ENCODE assay signal across 14 cellular contexts in the genomic region with DNA sequence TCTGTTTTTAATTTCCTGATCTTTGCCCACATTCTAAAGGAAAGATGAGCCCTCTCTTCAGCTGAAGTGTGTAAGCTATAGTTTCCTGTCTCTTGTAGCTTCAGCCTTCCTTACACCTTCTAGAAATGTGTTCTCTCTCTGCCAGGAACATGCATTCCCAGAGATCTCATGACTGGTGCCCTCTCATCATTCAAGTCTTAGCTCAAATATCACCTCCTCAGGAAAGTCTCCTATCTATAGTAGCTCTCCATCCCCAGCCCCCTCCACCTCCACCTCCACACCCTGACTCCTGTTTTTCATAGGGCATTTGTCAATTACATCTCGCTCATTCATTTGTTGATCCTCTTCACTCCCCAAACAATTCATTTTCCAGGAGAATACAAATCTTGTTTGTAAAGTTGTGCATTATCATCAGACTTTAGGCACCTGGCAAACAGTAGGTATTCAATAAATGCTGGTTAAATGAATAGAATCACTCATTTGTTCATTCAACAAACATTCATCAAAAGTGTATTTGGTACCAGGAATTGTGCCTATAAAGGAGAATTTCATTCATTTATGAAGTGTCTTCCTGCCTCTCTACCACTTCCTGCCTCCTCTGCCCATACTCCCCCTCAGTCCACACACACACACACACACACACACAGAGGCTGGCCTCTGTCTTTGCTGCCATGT.
A peak's percentile ranks its signal among the peaks of the same experiment; 100 is the strongest.
DNase-seq lines count a peak whose midpoint lies in the region; ATAC-seq, FAIRE-seq and TF ChIP-seq lines count a peak whose summit lies in the region.
"Had no signal": no experiment of that assay in that cellular context is flagged by ENCODE, and none has a peak within 500 bp of the region (broad histone marks: within the 10 kb centered on the region; RNA-seq: fewer than 3 reads in every experiment).

No MANE protein-coding gene starts in this region.

- ATAC-seq in K562 (no peak), GM21737 (IDR thresholded peaks at IDR 0.05; ENCODE audit: unreplicated experiment) (no peak)
- ATAC-seq: activated CD8-positive, alpha-beta T cell treated with anti-CD3 and anti-CD28 coated beads, Interleukin-2, amount 10 ng/mL, durations not matched to agents 7 days and 5 days; natural killer cell had no signal

- H4K20me1 ChIP-seq in K562 (replicated peaks; ENCODE audit: control insufficient read depth, insufficient read depth, low read length) (no peaks in the 10 kb centered on the region), osteoblast (ENCODE audit: insufficient read depth, low read length) (no peaks in the 10 kb centered on the region)

- no TSS peak for BruUV-seq in K562 (replicated peaks; lab: Mats Ljungman, UMichigan)

- H3K4me3 ChIP-seq in cardiac muscle cell = no peak overlapping the region
- H3K4me3 ChIP-seq in K562 = no peak overlapping the region
- no peak overlapping the region for H3K4me3 ChIP-seq in osteoblast (ENCODE audit: insufficient read depth, low read length)
- no peak overlapping the region for H3K4me3 ChIP-seq in uterus
- H3K4me3 ChIP-seq: skin epidermis had no signal

- TF ChIP-seq CTCF in cardiac muscle cell (IDR thresholded peaks at IDR 0.05; ENCODE audit: low read depth, low read length) = no peak
- TF ChIP-seq CTCF in K562 (IDR thresholded peaks at IDR 0.05 in 2 of 3, conservative IDR thresholded peaks at IDR 0.05 in 1 of 3; ENCODE audit: insufficient read depth in 2 of 3, low read depth in 1 of 3, low read length in 3 of 3) = no peak
- TF ChIP-seq CTCF in osteoblast (IDR thresholded peaks at IDR 0.05; ENCODE audit: extremely low read depth, low read depth, low read length) = no peak
- TF ChIP-seq CTCF in uterus (IDR thresholded peaks at IDR 0.05) = no peak

- H3K9me3 ChIP-seq in cardiac muscle cell (ENCODE audit: low read depth) (no peaks in the 10 kb centered on the region), K562 (replicated peaks; ENCODE audit: control insufficient read depth, insufficient read depth, low read depth, low read length) (no peaks in the 10 kb centered on the region), osteoblast (ENCODE audit: low read depth, low read length) (no peaks in the 10 kb centered on the region), uterus (no peaks in the 10 kb centered on the region)

- peak overlapping the region; percentile 43 for H3K4me2 ChIP-seq in K562 (ENCODE audit: insufficient read depth, low read length)
- H3K4me2 ChIP-seq in osteoblast (ENCODE audit: insufficient read depth, low read length) = no peak overlapping the region

- no peak for TF ChIP-seq EP300 in K562 (IDR thresholded peaks at IDR 0.05; ENCODE audit: low read length)

- H3K27me3 ChIP-seq in cardiac muscle cell (no peaks in the 10 kb centered on the region), K562 (ENCODE audit: control insufficient read depth in 2 of 2, insufficient read depth in 2 of 2, low read length in 2 of 2) (no peaks in the 10 kb centered on the region), osteoblast (ENCODE audit: insufficient read depth, low read length) (no peaks in the 10 kb centered on the region), uterus (no peaks in the 10 kb centered on the region)
- H3K27me3 ChIP-seq: brain microvascular endothelial cell had no signal

- H2AFZ ChIP-seq in K562 (ENCODE audit: low read depth, low read length) = no peak overlapping the region; the same call in 1 of the 2 replicates
- peak overlapping the region; percentile 33 for H2AFZ ChIP-seq in osteoblast (ENCODE audit: low read length)

- WGBS in K562 (ENCODE audit: insufficient coverage, low coverage, missing lambda C conversion rate) = 100% methylated on average over 1 of the region's 1 CpG

- H3K4me1 ChIP-seq in cardiac muscle cell (ENCODE audit: low read depth) = peaks cover 39% of the 10 kb centered on the region
- peaks cover 8 to 21% of the 10 kb centered on the region in 2 experiments; a peak in 4 of 5 replicates for H3K4me1 ChIP-seq in K562 (replicated peaks in 1 of 2; ENCODE audit: control insufficient read depth in 2 of 2, insufficient read depth in 2 of 2, low read length in 2 of 2)
- H3K4me1 ChIP-seq in osteoblast (ENCODE audit: insufficient read depth, low read length) = peaks cover 22% of the 10 kb centered on the region
- H3K4me1 ChIP-seq in uterus = peaks cover 3% of the 10 kb centered on the region in 2 donors

- no peak for TF ChIP-seq POLR2A in K562 (conservative IDR thresholded peaks at IDR 0.05)
- TF ChIP-seq POLR2A in uterus (IDR thresholded peaks at IDR 0.05) = no peak

- H3K9ac ChIP-seq in K562 (ENCODE audit: insufficient read depth in 1 of 2, low read depth in 2 of 2, low read length in 2 of 2) = no peak overlapping the region

- intact Hi-C loops in cardiac septum (cut with DNase I) = loop anchor here (5.0 to 10.0 kb wide), 3 partner anchors 164 to 286 kb away; a partner anchor contains a TSS
- intact Hi-C loops in K562 (cut with micrococcal nuclease) = no loop called here
- intact Hi-C loops in uterus (cut with DNase I; ENCODE audit: low total_unique reads) = no loop called here

- H3K9me1 ChIP-seq in K562 (ENCODE audit: control insufficient read depth, insufficient read depth, low read length) = no peaks in the 10 kb centered on the region

- in situ Hi-C loops in K562 (cut with MboI) = no loop called here

- POLR2A ChIA-PET in K562 (lab: Yijun Ruan, JAX) = interaction anchor here (1.2 to 1.5 kb wide), 2 partner anchors 11 to 13 kb away, joined by 4 to 5 read pairs; no protein-coding TSS in a partner anchor

- H3K27ac ChIP-seq in cardiac muscle cell (peak overlapping the region; percentile 87), K562 (ENCODE audit: extremely low read depth, low read depth, low read length) (no peak overlapping the region), osteoblast (ENCODE audit: low read depth, low read length) (no peak overlapping the region), uterus (peak overlapping the region; percentile 56 to 73)
- H3K27ac ChIP-seq: brain microvascular endothelial cell had no signal

- FAIRE-seq in K562 (lab: Jason Lieb, UNC) = no peak

- H3K36me3 ChIP-seq in cardiac muscle cell = no peaks in the 10 kb centered on the region
- no peaks in the 10 kb centered on the region for H3K36me3 ChIP-seq in K562 (ENCODE audit: control insufficient read depth, insufficient read depth, low read length)
- H3K36me3 ChIP-seq in osteoblast (ENCODE audit: insufficient read depth, low read length) = no peaks in the 10 kb centered on the region
- H3K36me3 ChIP-seq in uterus = no peaks in the 10 kb centered on the region
- H3K36me3 ChIP-seq: brain microvascular endothelial cell had no signal

- no peak for DNase-seq in cardiac muscle cell (ENCODE audit: low read depth in 1 of 2, low spot score in 1 of 2)
- no peak for DNase-seq in cardiac septum (ENCODE audit: low spot score)
- DNase-seq in K562 (ENCODE audit: extremely low read depth in 1 of 4, low spot score in 3 of 4) = no peak
- no peak for DNase-seq in osteoblast (ENCODE audit: insufficient read length, low spot score, missing footprints)
- DNase-seq in uterus = no peak
- DNase-seq in activated CD4-positive, alpha-beta T cell treated with anti-CD3 and anti-CD28 coated beads, Interleukin-2, amount 50 U/mL, for 48 hours = no peak
- no peak for DNase-seq in epidermal melanocyte (ENCODE audit: insufficient read length, low spot score)
- DNase-seq: activated CD8-positive, alpha-beta T cell treated with anti-CD3 and anti-CD28 coated beads, Interleukin-2, amount 10 ng/mL, durations not matched to agents 7 days and 5 days; brain microvascular endothelial cell; natural killer cell; NCI-H446 treated with DMSO at 0.1 percent for 48 hours; T-helper 9 cell had no signal

- H3K79me2 ChIP-seq in K562 (ENCODE audit: control insufficient read depth, insufficient read depth, low read length) (no peaks in the 10 kb centered on the region), osteoblast (ENCODE audit: insufficient read depth, low read length) (no peaks in the 10 kb centered on the region)

- no peak for TF ChIP-seq RAD21 in K562 (CRISPR knock-in tag; conservative IDR thresholded peaks at IDR 0.05 in 1 of 2, IDR thresholded peaks at IDR 0.05 in 1 of 2)

- CTCF ChIA-PET in K562 (lab: Yijun Ruan, JAX; ENCODE audit: low intra/inter-chr PET ratio) = interaction anchor here (1.1 kb wide), 1 partner anchor 17 kb away, joined by 3 read pairs; no protein-coding TSS in a partner anchor

TF ChIP-seq in K562, 482 proteins besides CTCF, POLR2A, EP300 and RAD21:
- TF ChIP-seq ETV1 (tag; conservative IDR thresholded peaks at IDR 0.05; ENCODE audit: low read depth) (no peak), RFX5 (IDR thresholded peaks at IDR 0.05; ENCODE audit: low read depth, low read length) (no peak), ZKSCAN8 (CRISPR knock-in tag; IDR thresholded peaks at IDR 0.05) (peak; percentile 78), DNMT1 (IDR thresholded peaks at IDR 0.05) (no peak), PHF20 (IDR thresholded peaks at IDR 0.05; ENCODE audit: partially characterized antibody) (no peak), ZFP36 (IDR thresholded peaks at IDR 0.05; ENCODE audit: low read depth, low read length, partially characterized antibody) (no peak)
- TF ChIP-seq, protein P1, sequence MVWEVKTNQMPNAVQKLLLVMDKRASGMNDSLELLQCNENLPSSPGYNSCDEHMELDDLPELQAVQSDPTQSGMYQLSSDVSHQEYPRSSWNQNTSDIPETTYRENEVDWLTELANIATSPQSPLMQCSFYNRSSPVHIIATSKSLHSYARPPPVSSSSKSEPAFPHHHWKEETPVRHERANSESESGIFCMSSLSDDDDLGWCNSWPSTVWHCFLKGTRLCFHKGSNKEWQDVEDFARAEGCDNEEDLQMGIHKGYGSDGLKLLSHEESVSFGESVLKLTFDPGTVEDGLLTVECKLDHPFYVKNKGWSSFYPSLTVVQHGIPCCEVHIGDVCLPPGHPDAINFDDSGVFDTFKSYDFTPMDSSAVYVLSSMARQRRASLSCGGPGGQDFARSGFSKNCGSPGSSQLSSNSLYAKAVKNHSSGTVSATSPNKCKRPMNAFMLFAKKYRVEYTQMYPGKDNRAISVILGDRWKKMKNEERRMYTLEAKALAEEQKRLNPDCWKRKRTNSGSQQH (CRISPR knock-in tag; IDR thresholded peaks at IDR 0.05) = no peak
- TF ChIP-seq, protein P2, sequence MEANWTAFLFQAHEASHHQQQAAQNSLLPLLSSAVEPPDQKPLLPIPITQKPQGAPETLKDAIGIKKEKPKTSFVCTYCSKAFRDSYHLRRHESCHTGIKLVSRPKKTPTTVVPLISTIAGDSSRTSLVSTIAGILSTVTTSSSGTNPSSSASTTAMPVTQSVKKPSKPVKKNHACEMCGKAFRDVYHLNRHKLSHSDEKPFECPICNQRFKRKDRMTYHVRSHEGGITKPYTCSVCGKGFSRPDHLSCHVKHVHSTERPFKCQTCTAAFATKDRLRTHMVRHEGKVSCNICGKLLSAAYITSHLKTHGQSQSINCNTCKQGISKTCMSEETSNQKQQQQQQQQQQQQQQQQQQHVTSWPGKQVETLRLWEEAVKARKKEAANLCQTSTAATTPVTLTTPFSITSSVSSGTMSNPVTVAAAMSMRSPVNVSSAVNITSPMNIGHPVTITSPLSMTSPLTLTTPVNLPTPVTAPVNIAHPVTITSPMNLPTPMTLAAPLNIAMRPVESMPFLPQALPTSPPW (CRISPR knock-in tag; IDR thresholded peaks at IDR 0.05) = 0 out of 2 replicates have a peak, but pooled peaks have one; percentile 10

Comparison
In these comparisons a context has a peak if more than half of its experiments do, and no peak if none do; other contexts are left out.
1. H3K27ac ChIP-seq: peak in cardiac muscle cell (single experiment) and uterus (2 of 2); none in K562 (single experiment) and osteoblast (single experiment).